In genomic region chr4:69053309-69053868, GRCh38 we compare ENCODE assay signal across 1 cellular context.
TF ChIP-seq lines count a peak whose summit lies in the region.
"Not testable (repeated sequence)": the region's sequence is repeated elsewhere in the genome, so short reads cannot be mapped to it uniquely, and the experiment has no call there.

No MANE protein-coding gene starts in this region.

TF ChIP-seq in HepG2, 621 proteins besides CTCF, POLR2A, EP300 and RAD21:
- TF ChIP-seq SOX6, SOX13 (IDR thresholded peaks at IDR 0.05): not testable (repeated sequence)
- TF ChIP-seq SOX6 (CRISPR knock-in tag; IDR thresholded peaks at IDR 0.05) (peak; percentile 21; the same call in 1 of the 2 replicates), TEAD3 (CRISPR knock-in tag; optimal IDR thresholded peaks at IDR 0.05; ENCODE audit: borderline replicate concordance) (peak; percentile 17), AFF4 (CRISPR knock-in tag; IDR thresholded peaks at IDR 0.05) (peak; percentile 84), SOX13 (CRISPR knock-in tag; conservative IDR thresholded peaks at IDR 0.05 in 1 of 2, IDR thresholded peaks at IDR 0.05 in 1 of 2) (peak in 1 of 2 experiments; percentile 57; a peak in 2 of 4 replicates), POLR2G (IDR thresholded peaks at IDR 0.05; ENCODE audit: low read depth, low read length) (peak; percentile 23; the same call in 1 of the 2 replicates), SAP130 (CRISPR knock-in tag; IDR thresholded peaks at IDR 0.05; ENCODE audit: low read depth) (peak; percentile 44), ZFX (CRISPR knock-in tag; IDR thresholded peaks at IDR 0.05; ENCODE audit: low read depth) (0 out of 2 replicates have a peak, but pooled peaks have one; percentile 10), RBFOX2 (IDR thresholded peaks at IDR 0.05; ENCODE audit: low read depth, low read length) (peak; percentile 41; the same call in 1 of the 2 replicates), SOX5 (CRISPR knock-in tag; IDR thresholded peaks at IDR 0.05; ENCODE audit: borderline replicate concordance) (peak; percentile 28; the same call in 1 of the 2 replicates), SALL1 (CRISPR knock-in tag; IDR thresholded peaks at IDR 0.05) (0 out of 2 replicates have a peak, but pooled peaks have one; percentile 29)
TF ChIP-seq in HepG2: peak in this region for 10; not testable (repeated sequence) for 611.
